ENCODE assay signal across 1 cellular context in the genomic region with DNA sequence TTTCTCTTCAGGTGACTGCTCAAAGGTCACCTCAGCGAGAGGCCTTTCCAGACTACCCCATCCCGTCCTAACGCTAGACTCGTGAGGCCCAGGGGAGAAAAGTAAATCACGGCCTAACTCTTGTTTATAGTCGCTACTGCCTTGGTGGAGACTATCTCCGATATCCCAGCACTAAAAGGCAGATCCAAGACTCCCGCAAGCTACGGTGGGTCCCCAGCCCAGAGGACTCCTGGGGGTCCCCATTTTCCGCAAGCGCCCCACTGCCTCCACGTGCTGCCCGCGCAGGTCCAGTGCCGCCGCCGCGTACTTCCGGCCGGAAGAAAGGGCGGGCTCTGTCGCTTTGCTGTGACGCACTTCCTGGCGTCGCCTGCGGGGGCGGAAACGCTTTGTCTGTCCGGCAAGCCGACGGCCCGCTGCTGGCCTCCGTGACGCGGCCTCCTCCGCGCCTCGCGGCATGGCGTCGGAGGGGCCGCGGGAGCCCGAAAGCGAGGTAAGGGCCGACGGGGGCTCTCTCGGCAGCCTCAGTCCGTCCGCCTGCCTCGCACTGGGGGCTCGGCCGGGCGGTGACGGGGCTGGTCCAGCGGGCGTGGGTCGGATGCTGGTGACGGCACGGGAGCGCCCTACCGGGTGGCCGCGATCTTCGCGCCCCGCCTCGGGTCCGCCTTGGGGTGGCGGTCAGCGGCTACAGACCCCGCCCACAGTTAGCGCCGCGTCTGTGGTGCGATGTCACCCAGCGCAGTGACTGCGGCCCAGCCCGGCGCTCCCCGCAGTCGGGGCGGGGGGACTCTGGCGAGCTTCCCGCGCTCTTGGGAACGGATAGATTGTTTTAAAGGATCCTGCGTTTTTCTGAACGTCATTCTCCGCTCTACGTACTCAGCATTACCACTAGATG.
A peak's percentile ranks its signal among the peaks of the same experiment; 100 is the strongest.
TF ChIP-seq lines count a peak whose summit lies in the region.

A gene with protein sequence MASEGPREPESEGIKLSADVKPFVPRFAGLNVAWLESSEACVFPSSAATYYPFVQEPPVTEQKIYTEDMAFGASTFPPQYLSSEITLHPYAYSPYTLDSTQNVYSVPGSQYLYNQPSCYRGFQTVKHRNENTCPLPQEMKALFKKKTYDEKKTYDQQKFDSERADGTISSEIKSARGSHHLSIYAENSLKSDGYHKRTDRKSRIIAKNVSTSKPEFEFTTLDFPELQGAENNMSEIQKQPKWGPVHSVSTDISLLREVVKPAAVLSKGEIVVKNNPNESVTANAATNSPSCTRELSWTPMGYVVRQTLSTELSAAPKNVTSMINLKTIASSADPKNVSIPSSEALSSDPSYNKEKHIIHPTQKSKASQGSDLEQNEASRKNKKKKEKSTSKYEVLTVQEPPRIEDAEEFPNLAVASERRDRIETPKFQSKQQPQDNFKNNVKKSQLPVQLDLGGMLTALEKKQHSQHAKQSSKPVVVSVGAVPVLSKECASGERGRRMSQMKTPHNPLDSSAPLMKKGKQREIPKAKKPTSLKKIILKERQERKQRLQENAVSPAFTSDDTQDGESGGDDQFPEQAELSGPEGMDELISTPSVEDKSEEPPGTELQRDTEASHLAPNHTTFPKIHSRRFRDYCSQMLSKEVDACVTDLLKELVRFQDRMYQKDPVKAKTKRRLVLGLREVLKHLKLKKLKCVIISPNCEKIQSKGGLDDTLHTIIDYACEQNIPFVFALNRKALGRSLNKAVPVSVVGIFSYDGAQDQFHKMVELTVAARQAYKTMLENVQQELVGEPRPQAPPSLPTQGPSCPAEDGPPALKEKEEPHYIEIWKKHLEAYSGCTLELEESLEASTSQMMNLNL (plus strand): TSS at position 378 of the 892 bp plus-strand sequence. CDS start 77 bp downstream, at position 455.

TF ChIP-seq in GM23338, 12 proteins besides CTCF, POLR2A, EP300 and RAD21:
- TF ChIP-seq, protein P1, sequence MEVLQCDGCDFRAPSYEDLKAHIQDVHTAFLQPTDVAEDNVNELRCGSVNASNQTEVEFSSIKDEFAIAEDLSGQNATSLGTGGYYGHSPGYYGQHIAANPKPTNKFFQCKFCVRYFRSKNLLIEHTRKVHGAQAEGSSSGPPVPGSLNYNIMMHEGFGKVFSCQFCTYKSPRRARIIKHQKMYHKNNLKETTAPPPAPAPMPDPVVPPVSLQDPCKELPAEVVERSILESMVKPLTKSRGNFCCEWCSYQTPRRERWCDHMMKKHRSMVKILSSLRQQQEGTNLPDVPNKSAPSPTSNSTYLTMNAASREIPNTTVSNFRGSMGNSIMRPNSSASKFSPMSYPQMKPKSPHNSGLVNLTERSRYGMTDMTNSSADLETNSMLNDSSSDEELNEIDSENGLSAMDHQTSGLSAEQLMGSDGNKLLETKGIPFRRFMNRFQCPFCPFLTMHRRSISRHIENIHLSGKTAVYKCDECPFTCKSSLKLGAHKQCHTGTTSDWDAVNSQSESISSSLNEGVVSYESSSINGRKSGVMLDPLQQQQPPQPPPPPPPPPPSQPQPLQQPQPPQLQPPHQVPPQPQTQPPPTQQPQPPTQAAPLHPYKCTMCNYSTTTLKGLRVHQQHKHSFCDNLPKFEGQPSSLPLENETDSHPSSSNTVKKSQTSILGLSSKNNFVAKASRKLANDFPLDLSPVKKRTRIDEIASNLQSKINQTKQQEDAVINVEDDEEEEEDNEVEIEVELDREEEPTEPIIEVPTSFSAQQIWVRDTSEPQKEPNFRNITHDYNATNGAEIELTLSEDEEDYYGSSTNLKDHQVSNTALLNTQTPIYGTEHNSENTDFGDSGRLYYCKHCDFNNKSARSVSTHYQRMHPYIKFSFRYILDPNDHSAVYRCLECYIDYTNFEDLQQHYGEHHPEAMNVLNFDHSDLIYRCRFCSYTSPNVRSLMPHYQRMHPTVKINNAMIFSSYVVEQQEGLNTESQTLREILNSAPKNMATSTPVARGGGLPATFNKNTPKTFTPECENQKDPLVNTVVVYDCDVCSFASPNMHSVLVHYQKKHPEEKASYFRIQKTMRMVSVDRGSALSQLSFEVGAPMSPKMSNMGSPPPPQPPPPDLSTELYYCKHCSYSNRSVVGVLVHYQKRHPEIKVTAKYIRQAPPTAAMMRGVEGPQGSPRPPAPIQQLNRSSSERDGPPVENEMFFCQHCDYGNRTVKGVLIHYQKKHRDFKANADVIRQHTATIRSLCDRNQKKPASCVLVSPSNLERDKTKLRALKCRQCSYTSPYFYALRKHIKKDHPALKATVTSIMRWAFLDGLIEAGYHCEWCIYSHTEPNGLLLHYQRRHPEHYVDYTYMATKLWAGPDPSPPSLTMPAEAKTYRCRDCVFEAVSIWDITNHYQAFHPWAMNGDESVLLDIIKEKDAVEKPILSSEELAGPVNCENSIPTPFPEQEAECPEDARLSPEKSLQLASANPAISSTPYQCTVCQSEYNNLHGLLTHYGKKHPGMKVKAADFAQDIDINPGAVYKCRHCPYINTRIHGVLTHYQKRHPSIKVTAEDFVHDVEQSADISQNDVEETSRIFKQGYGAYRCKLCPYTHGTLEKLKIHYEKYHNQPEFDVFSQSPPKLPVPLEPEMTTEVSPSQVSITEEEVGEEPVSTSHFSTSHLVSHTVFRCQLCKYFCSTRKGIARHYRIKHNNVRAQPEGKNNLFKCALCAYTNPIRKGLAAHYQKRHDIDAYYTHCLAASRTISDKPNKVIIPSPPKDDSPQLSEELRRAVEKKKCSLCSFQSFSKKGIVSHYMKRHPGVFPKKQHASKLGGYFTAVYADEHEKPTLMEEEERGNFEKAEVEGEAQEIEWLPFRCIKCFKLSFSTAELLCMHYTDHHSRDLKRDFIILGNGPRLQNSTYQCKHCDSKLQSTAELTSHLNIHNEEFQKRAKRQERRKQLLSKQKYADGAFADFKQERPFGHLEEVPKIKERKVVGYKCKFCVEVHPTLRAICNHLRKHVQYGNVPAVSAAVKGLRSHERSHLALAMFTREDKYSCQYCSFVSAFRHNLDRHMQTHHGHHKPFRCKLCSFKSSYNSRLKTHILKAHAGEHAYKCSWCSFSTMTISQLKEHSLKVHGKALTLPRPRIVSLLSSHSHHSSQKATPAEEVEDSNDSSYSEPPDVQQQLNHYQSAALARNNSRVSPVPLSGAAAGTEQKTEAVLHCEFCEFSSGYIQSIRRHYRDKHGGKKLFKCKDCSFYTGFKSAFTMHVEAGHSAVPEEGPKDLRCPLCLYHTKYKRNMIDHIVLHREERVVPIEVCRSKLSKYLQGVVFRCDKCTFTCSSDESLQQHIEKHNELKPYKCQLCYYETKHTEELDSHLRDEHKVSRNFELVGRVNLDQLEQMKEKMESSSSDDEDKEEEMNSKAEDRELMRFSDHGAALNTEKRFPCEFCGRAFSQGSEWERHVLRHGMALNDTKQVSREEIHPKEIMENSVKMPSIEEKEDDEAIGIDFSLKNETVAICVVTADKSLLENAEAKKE (CRISPR knock-in tag; IDR thresholded peaks at IDR 0.05): no peak
- no peak for TF ChIP-seq EZH2phosphoT487 (IDR thresholded peaks at IDR 0.05; ENCODE audit: unreplicated experiment)
- TF ChIP-seq, protein P2, sequence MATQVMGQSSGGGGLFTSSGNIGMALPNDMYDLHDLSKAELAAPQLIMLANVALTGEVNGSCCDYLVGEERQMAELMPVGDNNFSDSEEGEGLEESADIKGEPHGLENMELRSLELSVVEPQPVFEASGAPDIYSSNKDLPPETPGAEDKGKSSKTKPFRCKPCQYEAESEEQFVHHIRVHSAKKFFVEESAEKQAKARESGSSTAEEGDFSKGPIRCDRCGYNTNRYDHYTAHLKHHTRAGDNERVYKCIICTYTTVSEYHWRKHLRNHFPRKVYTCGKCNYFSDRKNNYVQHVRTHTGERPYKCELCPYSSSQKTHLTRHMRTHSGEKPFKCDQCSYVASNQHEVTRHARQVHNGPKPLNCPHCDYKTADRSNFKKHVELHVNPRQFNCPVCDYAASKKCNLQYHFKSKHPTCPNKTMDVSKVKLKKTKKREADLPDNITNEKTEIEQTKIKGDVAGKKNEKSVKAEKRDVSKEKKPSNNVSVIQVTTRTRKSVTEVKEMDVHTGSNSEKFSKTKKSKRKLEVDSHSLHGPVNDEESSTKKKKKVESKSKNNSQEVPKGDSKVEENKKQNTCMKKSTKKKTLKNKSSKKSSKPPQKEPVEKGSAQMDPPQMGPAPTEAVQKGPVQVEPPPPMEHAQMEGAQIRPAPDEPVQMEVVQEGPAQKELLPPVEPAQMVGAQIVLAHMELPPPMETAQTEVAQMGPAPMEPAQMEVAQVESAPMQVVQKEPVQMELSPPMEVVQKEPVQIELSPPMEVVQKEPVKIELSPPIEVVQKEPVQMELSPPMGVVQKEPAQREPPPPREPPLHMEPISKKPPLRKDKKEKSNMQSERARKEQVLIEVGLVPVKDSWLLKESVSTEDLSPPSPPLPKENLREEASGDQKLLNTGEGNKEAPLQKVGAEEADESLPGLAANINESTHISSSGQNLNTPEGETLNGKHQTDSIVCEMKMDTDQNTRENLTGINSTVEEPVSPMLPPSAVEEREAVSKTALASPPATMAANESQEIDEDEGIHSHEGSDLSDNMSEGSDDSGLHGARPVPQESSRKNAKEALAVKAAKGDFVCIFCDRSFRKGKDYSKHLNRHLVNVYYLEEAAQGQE (IDR thresholded peaks at IDR 0.05; ENCODE audit: unreplicated experiment): no peak
- TF ChIP-seq ZNF114 (CRISPR knock-in tag; IDR thresholded peaks at IDR 0.05): no peak
- TF ChIP-seq POLR2AphosphoS5 (IDR thresholded peaks at IDR 0.05; ENCODE audit: low read depth): peak; percentile 82; the same call in 1 of the 2 replicates
- TF ChIP-seq JUNB (IDR thresholded peaks at IDR 0.05; ENCODE audit: unreplicated experiment): no peak
- no peak for TF ChIP-seq ZNF331 (CRISPR knock-in tag; IDR thresholded peaks at IDR 0.05; ENCODE audit: low read depth)
- no peak for TF ChIP-seq NANOG (IDR thresholded peaks at IDR 0.05; ENCODE audit: borderline replicate concordance)
- no peak for TF ChIP-seq STAT1 (IDR thresholded peaks at IDR 0.05; ENCODE audit: unreplicated experiment)
- no peak for TF ChIP-seq EZH2 (IDR thresholded peaks at IDR 0.05; ENCODE audit: low read depth, unreplicated experiment)
- TF ChIP-seq CREB1 (CRISPR knock-in tag; IDR thresholded peaks at IDR 0.05; ENCODE audit: low read depth): peak; percentile 98
- TF ChIP-seq, protein P3, sequence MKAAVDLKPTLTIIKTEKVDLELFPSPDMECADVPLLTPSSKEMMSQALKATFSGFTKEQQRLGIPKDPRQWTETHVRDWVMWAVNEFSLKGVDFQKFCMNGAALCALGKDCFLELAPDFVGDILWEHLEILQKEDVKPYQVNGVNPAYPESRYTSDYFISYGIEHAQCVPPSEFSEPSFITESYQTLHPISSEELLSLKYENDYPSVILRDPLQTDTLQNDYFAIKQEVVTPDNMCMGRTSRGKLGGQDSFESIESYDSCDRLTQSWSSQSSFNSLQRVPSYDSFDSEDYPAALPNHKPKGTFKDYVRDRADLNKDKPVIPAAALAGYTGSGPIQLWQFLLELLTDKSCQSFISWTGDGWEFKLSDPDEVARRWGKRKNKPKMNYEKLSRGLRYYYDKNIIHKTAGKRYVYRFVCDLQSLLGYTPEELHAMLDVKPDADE (IDR thresholded peaks at IDR 0.05): peak; percentile 93
